Comparison of ENCODE assay signal across 26 cellular contexts in the genomic region with DNA sequence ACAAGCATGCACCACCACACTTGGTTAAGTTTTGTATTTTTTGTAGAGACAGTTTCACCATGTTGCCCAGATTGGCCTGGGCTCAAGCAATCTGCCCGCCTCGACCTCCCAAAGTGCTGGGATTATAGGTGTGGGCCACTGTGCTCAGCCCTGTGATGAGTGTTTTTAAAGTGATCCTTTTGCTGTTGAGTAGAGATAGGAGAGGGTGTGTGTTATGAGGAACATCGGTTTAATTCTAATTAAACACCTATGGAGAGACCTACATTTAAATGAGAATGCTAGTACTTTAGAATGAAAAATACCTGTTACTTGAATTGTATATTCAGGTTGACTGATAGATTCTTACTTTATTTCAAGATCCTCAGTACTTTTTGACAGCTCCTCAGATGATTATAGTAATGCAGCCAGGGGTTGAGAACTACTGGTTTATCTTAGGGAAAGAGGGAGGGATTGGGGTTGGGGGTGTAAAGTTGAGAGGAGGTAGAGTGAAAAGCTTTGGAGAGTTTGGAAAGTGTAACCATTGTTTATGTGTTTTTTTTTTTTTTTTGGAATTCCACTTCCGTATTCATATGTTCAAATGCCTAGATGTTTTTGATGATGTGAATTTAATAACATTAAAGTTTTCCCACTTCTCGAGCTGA.
"Had no signal": no experiment of that assay in that cellular context is flagged by ENCODE, and none has a peak within 500 bp of the region (broad histone marks: within the 10 kb centered on the region; RNA-seq: fewer than 3 reads in every experiment).

No MANE protein-coding gene starts in this region.

- H3K27ac ChIP-seq: foreskin keratinocyte, heart right ventricle, neural progenitor cell, right atrium auricular region, spleen, testis, uterus had no signal

- H3K27me3 Mint-ChIP-seq: activated naive CD4-positive, alpha-beta T cell treated with anti-CD3 and anti-CD28 coated beads, Interleukin-2, amount 50 U/mL, for 24 hours; activated naive CD8-positive, alpha-beta T cell treated with anti-CD3 and anti-CD28 coated beads, Interleukin-2, amount 50 U/mL, for 24 hours; memory B cell; naive thymus-derived CD4-positive, alpha-beta T cell had no signal

- H3K36me3 ChIP-seq: neural progenitor cell, uterus had no signal

- H3K4me2 ChIP-seq: neural progenitor cell had no signal

- H2AFZ ChIP-seq: neural progenitor cell had no signal

- ATAC-seq: activated naive CD8-positive, alpha-beta T cell treated with anti-CD3 and anti-CD28 coated beads, Interleukin-2, amount 50 U/mL, for 24 hours; activated T-cell treated with anti-CD3 and anti-CD28 coated beads, Interleukin-2, amount 50 U/mL, for 4 hours; esophagus mucosa; foreskin keratinocyte; heart right ventricle; naive thymus-derived CD4-positive, alpha-beta T cell; stimulated activated naive CD8-positive, alpha-beta T cell treated with anti-CD3 and anti-CD28 coated beads, Interleukin-15, Interleukin-2, amounts not matched to agents 100 U/mL and 50 U/mL, for 24 hours had no signal

- H3K4me3 Mint-ChIP-seq: activated naive CD4-positive, alpha-beta T cell treated with anti-CD3 and anti-CD28 coated beads, Interleukin-2, amount 50 U/mL, for 24 hours; activated naive CD8-positive, alpha-beta T cell treated with anti-CD3 and anti-CD28 coated beads, Interleukin-2, amount 50 U/mL, for 24 hours; activated T-cell treated with anti-CD3 and anti-CD28 coated beads, Interleukin-2, amount 50 U/mL, for 4 hours; endodermal cell; memory B cell; naive thymus-derived CD4-positive, alpha-beta T cell; neural progenitor cell; T-helper 2 cell treated with Interferon-gamma antibody and Interleukin-4, amounts not matched to agents 5 μg/mL and 100 μg/mL, for 36 hours had no signal

- H3K9ac ChIP-seq: neural progenitor cell had no signal

- H3K4me3 ChIP-seq: neural progenitor cell, right atrium auricular region, spleen, testis, uterus had no signal

- H3K9me3 Mint-ChIP-seq: activated naive CD4-positive, alpha-beta T cell treated with anti-CD3 and anti-CD28 coated beads, Interleukin-2, amount 50 U/mL, for 24 hours; activated naive CD8-positive, alpha-beta T cell treated with anti-CD3 and anti-CD28 coated beads, Interleukin-2, amount 50 U/mL, for 24 hours; activated T-cell treated with anti-CD3 and anti-CD28 coated beads, Interleukin-2, amount 50 U/mL, for 4 hours; activated T-helper 2 cell treated with anti-CD3 and anti-CD28 coated beads, Interferon-gamma antibody, Interleukin-2, Interleukin-4, amounts not matched to agents 10 μg/mL and 5 μg/mL and 100 μg/mL, durations not matched to agents 14 hours and 24 hours and 36 hours; endodermal cell; memory B cell; naive thymus-derived CD4-positive, alpha-beta T cell; neural progenitor cell; T-helper 2 cell treated with Interferon-gamma antibody and Interleukin-4, amounts not matched to agents 5 μg/mL and 100 μg/mL, for 36 hours had no signal

- H3K27ac Mint-ChIP-seq: activated naive CD4-positive, alpha-beta T cell treated with anti-CD3 and anti-CD28 coated beads, Interleukin-2, amount 50 U/mL, for 24 hours; activated naive CD8-positive, alpha-beta T cell treated with anti-CD3 and anti-CD28 coated beads, Interleukin-2, amount 50 U/mL, for 24 hours; activated T-helper 2 cell treated with anti-CD3 and anti-CD28 coated beads, Interferon-gamma antibody, Interleukin-2, Interleukin-4, amounts not matched to agents 10 μg/mL and 5 μg/mL and 100 μg/mL, durations not matched to agents 14 hours and 24 hours and 36 hours; endodermal cell; memory B cell; neural progenitor cell; T-helper 2 cell treated with Interferon-gamma antibody and Interleukin-4, amounts not matched to agents 5 μg/mL and 100 μg/mL, for 36 hours had no signal

- DNase-seq: activated CD4-positive, alpha-beta T cell treated with anti-CD3 and anti-CD28 coated beads for 4 hours; activated CD4-positive, alpha-beta T cell treated with anti-CD3 and anti-CD28 coated beads, Interleukin-2, amount 50 U/mL, for 4 hours; activated CD4-positive, CD25-positive, alpha-beta regulatory T cell; activated CD8-positive, alpha-beta memory T cell treated with anti-CD3 and anti-CD28 coated beads, Interleukin-2, amount 50 U/mL, for 48 hours; activated naive CD8-positive, alpha-beta T cell treated with anti-CD3 and anti-CD28 coated beads, Interleukin-2, amount 50 U/mL, for 24 hours; activated T-cell treated with anti-CD3 and anti-CD28 coated beads, Interleukin-2, amount 50 U/mL, for 4 hours; amygdala; central memory CD4-positive, alpha-beta T cell; endodermal cell; foreskin keratinocyte; heart right ventricle; midbrain; naive thymus-derived CD4-positive, alpha-beta T cell; occipital lobe; spleen; stimulated activated naive CD8-positive, alpha-beta T cell treated with anti-CD3 and anti-CD28 coated beads, Interleukin-15, Interleukin-2, amounts not matched to agents 100 U/mL and 50 U/mL, for 24 hours; testis; trophoblast cell; uterus had no signal

- H3K27me3 ChIP-seq: foreskin keratinocyte, heart right ventricle, neural progenitor cell, right atrium auricular region, spleen, testis, uterus had no signal

- H3K4me1 ChIP-seq: foreskin keratinocyte, neural progenitor cell, testis, uterus had no signal

- H3K9me3 ChIP-seq: heart right ventricle, right atrium auricular region, spleen, testis, uterus had no signal
